In the genomic region with DNA sequence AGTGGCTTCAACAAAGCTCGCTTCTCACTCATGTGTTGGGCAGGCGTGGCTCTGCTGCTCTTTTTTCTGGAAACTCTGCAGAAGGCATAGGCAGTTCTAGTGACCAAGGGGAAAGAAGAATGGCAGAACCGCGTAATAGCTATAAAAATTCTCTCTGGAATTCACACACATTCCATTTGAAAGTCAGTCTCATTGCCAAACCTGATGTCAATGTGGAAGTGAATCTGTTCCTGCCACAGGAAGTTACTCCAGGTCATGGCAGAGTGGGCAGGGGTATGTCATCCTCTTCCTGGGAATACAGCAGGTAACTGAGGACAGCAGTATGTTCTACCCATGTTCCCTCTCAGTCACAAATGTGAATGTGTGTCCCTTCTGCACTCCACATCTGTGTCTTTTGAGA, we compare ENCODE assay signal across 28 cellular contexts. TPM values are rescaled to one million over a fixed set of nuclear protein-coding genes. Genes with fewer than 3 reads are reported as not detected.
"Had no signal": no experiment of that assay in that cellular context is flagged by ENCODE, and none has a peak within 500 bp of the region (broad histone marks: within the 10 kb centered on the region; RNA-seq: fewer than 3 reads in every experiment).

No MANE protein-coding gene starts in this region.

- DNase-seq: dorsolateral prefrontal cortex; effector CD8-positive, alpha-beta T cell; heart right ventricle; hypothalamus; left lung; mesendoderm; naive B cell; occipital lobe; pancreas; retina; stimulated activated CD4-positive, alpha-beta T cell treated with anti-CD3 and anti-CD28 coated beads, Interleukin-2, amount 100 ng/mL, for 24 hours; stimulated activated CD4-positive, alpha-beta T cell treated with anti-CD3 and anti-CD28 coated beads, Interleukin-4, amount 100 ng/mL, for 4 hours; stimulated activated naive B cell treated with anti-CD40 and anti-IgM and Interleukin-4, amounts not matched to agents 10 μg/mL and 1 μg/mL and 100 μg/mL, for 72 hours; stimulated activated naive CD8-positive, alpha-beta T cell treated with anti-CD3 and anti-CD28 coated beads, Interleukin-15, amount 100 ng/mL, for 72 hours; testis had no signal

- FAIRE-seq: frontal cortex, islet of Langerhans, pancreas had no signal

- H3K4me3 ChIP-seq: coronary artery, dorsolateral prefrontal cortex, heart right ventricle, left lung, lung, pancreas, prostate gland, skin epidermis, testis, tibial nerve had no signal

- ATAC-seq: esophagus mucosa; heart right ventricle; left lung; pancreas; sciatic nerve; stimulated activated naive B cell treated with anti-CD40 and anti-IgM and Interleukin-4, amounts not matched to agents 10 μg/mL and 1 μg/mL and 100 μg/mL, for 72 hours; stimulated activated naive CD8-positive, alpha-beta T cell treated with anti-CD3 and anti-CD28 coated beads, Interleukin-15, amount 100 ng/mL, for 72 hours had no signal

RNA-seq across cellular contexts. Expression of gene HTR5A, which starts 59.0 kb away (rescaled TPM):
- total RNA-seq: esophagus mucosa, fibroblast of lung, glomerular endothelial cell, heart right ventricle, left lung, lung, pancreas, prostate gland, sciatic nerve, subcutaneous adipose tissue, tibial nerve, ureter had no signal
